In the genomic region with DNA sequence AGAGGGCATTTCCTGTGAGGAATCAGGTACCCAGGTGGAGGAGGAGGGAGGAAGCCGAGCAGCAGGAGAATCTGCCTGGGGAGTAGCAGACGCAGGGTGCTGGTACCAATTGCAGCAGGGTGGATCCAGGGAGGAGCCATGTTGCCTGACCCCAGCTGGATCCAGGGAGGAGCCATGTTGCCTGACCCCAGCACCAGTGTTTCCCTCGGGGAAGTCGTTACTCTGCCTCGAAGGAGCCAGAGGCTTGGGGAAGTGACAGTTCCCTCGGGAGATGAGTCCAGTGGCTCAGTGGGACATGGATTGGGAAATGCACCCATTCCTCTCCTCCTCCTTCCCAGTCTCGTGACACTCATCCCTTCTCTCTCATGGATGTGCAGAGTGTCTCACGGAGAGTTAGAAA, we compare ENCODE assay signal across 15 cellular contexts. TPM values are rescaled to one million over a fixed set of nuclear protein-coding genes. Genes with fewer than 3 reads are reported as not detected.
A peak's percentile ranks its signal among the peaks of the same experiment; 100 is the strongest.
DNase-seq lines count a peak whose midpoint lies in the region; ATAC-seq and FAIRE-seq lines count a peak whose summit lies in the region.
"Had no signal": no experiment of that assay in that cellular context is flagged by ENCODE, and none has a peak within 500 bp of the region (broad histone marks: within the 10 kb centered on the region; RNA-seq: fewer than 3 reads in every experiment).

No MANE protein-coding gene starts in this region.

- no peak overlapping the region for H3K27ac Mint-ChIP-seq in T-helper 2 cell treated with Interferon-gamma antibody and Interleukin-4, amounts not matched to agents 5 μg/mL and 100 μg/mL, for 36 hours
- H3K27ac Mint-ChIP-seq in immature natural killer cell = peak overlapping the region in 5 of 6 donors; percentile 47 to 96 (median 90)
- H3K27ac Mint-ChIP-seq in stimulated activated naive B cell treated with anti-CD40 and anti-IgM and Interleukin-4, amounts not matched to agents 10 μg/mL and 1 μg/mL and 100 μg/mL, for 72 hours = peak overlapping the region; percentile 44
- H3K27ac Mint-ChIP-seq: CD4-positive, alpha-beta T cell; GM23338 had no signal

- H3K4me1 Mint-ChIP-seq in T-helper 2 cell treated with Interferon-gamma antibody and Interleukin-4, amounts not matched to agents 5 μg/mL and 100 μg/mL, for 36 hours (ENCODE audit: low read depth) = peaks cover 32% of the 10 kb centered on the region
- peaks cover 72 to 79% of the 10 kb centered on the region in 2 donors for H3K4me1 Mint-ChIP-seq in immature natural killer cell
- H3K4me1 Mint-ChIP-seq in stimulated activated naive B cell treated with anti-CD40 and anti-IgM and Interleukin-4, amounts not matched to agents 10 μg/mL and 1 μg/mL and 100 μg/mL, for 72 hours = peaks cover 10 to 16% of the 10 kb centered on the region in 2 donors
- H3K4me1 Mint-ChIP-seq: GM23338 had no signal

- no peak for ATAC-seq in stimulated activated naive B cell treated with anti-CD40 and anti-IgM and Interleukin-4, amounts not matched to agents 10 μg/mL and 1 μg/mL and 100 μg/mL, for 72 hours (replicated peaks)
- ATAC-seq: GM23338 had no signal

- FAIRE-seq in RCC 7860 (lab: Jason Lieb, UNC) = no peak

- no peaks in the 10 kb centered on the region for H3K36me3 Mint-ChIP-seq in T-helper 2 cell treated with Interferon-gamma antibody and Interleukin-4, amounts not matched to agents 5 μg/mL and 100 μg/mL, for 36 hours (ENCODE audit: low read depth)
- peaks cover 25 to 37% (median 26%) of the 10 kb centered on the region in 3 donors for H3K36me3 Mint-ChIP-seq in immature natural killer cell
- H3K36me3 Mint-ChIP-seq in stimulated activated naive B cell treated with anti-CD40 and anti-IgM and Interleukin-4, amounts not matched to agents 10 μg/mL and 1 μg/mL and 100 μg/mL, for 72 hours = no peaks in the 10 kb centered on the region

- DNase-seq in T-helper 2 cell treated with Interferon-gamma antibody and Interleukin-4, amounts not matched to agents 5 μg/mL and 100 μg/mL, for 36 hours (ENCODE audit: low spot score) = no peak
- DNase-seq in T-helper 2 cell (no peak), immature natural killer cell (no peak), RCC 7860 (ENCODE audit: low spot score) (no peak), ACHN (no peak)
- DNase-seq in activated effector memory CD4-positive, alpha-beta T cell treated with anti-CD3 and anti-CD28 coated beads, Interleukin-2, amount 50 U/mL, for 16 hours = peak; percentile 27
- DNase-seq in activated effector memory CD4-positive, alpha-beta T cell treated with Interleukin-2 at 50 U/mL for 16 hours = no peak
- DNase-seq in stimulated activated naive B cell treated with anti-CD40 and anti-IgM and Interleukin-4, amounts not matched to agents 10 μg/mL and 1 μg/mL and 100 μg/mL, for 72 hours = no peak
- DNase-seq: AML-193; C1 segment of cervical spinal cord; Calu3; CD4-positive, alpha-beta T cell; DMS79; H7 had no signal

- peaks cover 2% of the 10 kb centered on the region for H3K27me3 Mint-ChIP-seq in T-helper 2 cell treated with Interferon-gamma antibody and Interleukin-4, amounts not matched to agents 5 μg/mL and 100 μg/mL, for 36 hours (ENCODE audit: low read depth)
- H3K27me3 Mint-ChIP-seq in immature natural killer cell (ENCODE audit: low read depth in 3 of 3) = peaks cover 7 to 18% (median 14%) of the 10 kb centered on the region in 3 donors
- H3K27me3 Mint-ChIP-seq in stimulated activated naive B cell treated with anti-CD40 and anti-IgM and Interleukin-4, amounts not matched to agents 10 μg/mL and 1 μg/mL and 100 μg/mL, for 72 hours = peaks cover 15 to 16% of the 10 kb centered on the region in 2 donors

- H3K9me3 Mint-ChIP-seq in T-helper 2 cell treated with Interferon-gamma antibody and Interleukin-4, amounts not matched to agents 5 μg/mL and 100 μg/mL, for 36 hours = no peaks in the 10 kb centered on the region
- H3K9me3 Mint-ChIP-seq in immature natural killer cell = peaks cover 0 to 5% (median 0%) of the 10 kb centered on the region in 6 donors
- no peaks in the 10 kb centered on the region for H3K9me3 Mint-ChIP-seq in stimulated activated naive B cell treated with anti-CD40 and anti-IgM and Interleukin-4, amounts not matched to agents 10 μg/mL and 1 μg/mL and 100 μg/mL, for 72 hours
- H3K9me3 Mint-ChIP-seq: CD4-positive, alpha-beta T cell had no signal

- in situ Hi-C loops in ACHN (cut with HindIII; ENCODE audit: low pct_ligation_motif_present, low pct_unique_long_range_greater_than_20kb, low sequenced_read_pairs) = no loop called here

- H3K4me3 Mint-ChIP-seq in T-helper 2 cell treated with Interferon-gamma antibody and Interleukin-4, amounts not matched to agents 5 μg/mL and 100 μg/mL, for 36 hours = peak overlapping the region; percentile 69
- H3K4me3 Mint-ChIP-seq in immature natural killer cell = peak overlapping the region; percentile 83 to 92 (median 91)
- no peak overlapping the region for H3K4me3 Mint-ChIP-seq in stimulated activated naive B cell treated with anti-CD40 and anti-IgM and Interleukin-4, amounts not matched to agents 10 μg/mL and 1 μg/mL and 100 μg/mL, for 72 hours
- H3K4me3 Mint-ChIP-seq: CD4-positive, alpha-beta T cell; GM23338 had no signal

RNA-seq across cellular contexts. Expression of gene LAIR2, which starts 31.5 kb away (rescaled TPM):
- polyA plus RNA-seq in immature natural killer cell = 100 to 1,000 TPM in 2 of 3 donors, 10 to 100 TPM in 1; 77.7 to 463 (median 183) TPM
- polyA plus RNA-seq: GM23338 had no signal

RNA-seq across cellular contexts. Expression of gene LILRA2, which starts 39.4 kb away (rescaled TPM):
- 1 to 10 TPM in 2 of 3 donors, under 1 TPM in 1; 0.58 to 9.7 (median 7.9) TPM for polyA plus RNA-seq in immature natural killer cell
- polyA plus RNA-seq: GM23338 had no signal

RNA-seq across cellular contexts. Expression of gene LILRA1, which starts 59.3 kb away (rescaled TPM):
- polyA plus RNA-seq in immature natural killer cell = 1 to 10 TPM in 2 of 3 donors, under 1 TPM in 1; 0.47 to 3.4 (median 1.1) TPM
- polyA plus RNA-seq: GM23338 had no signal

Comparison
In these comparisons a context has a peak if more than half of its experiments do, and no peak if none do; other contexts are left out.
1. H3K4me3 Mint-ChIP-seq: peak in T-helper 2 cell treated with Interferon-gamma antibody and Interleukin-4, amounts not matched to agents 5 μg/mL and 100 μg/mL, for 36 hours (single experiment) and immature natural killer cell (5 of 5); none in stimulated activated naive B cell treated with anti-CD40 and anti-IgM and Interleukin-4, amounts not matched to agents 10 μg/mL and 1 μg/mL and 100 μg/mL, for 72 hours (0 of 2).